Comparison of ENCODE assay signal across 8 cellular contexts in genomic region chr5:77086611-77087483, GRCh38. TPM values are rescaled to one million over a fixed set of nuclear protein-coding genes. Genes with fewer than 3 reads are reported as not detected.
DNase-seq lines count a peak whose midpoint lies in the region; ATAC-seq, FAIRE-seq and TF ChIP-seq lines count a peak whose summit lies in the region.

ZBED3 (minus strand) TSS chr5:77087285; CDS start chr5:77077878, 9,407 bp downstream.

- H3K27ac Mint-ChIP-seq in activated naive CD4-positive, alpha-beta T cell treated with anti-CD3 and anti-CD28 coated beads, Interleukin-2, amount 10 ng/mL, durations not matched to agents 7 days and 5 days: peak within 1 kb of the TSS; percentile 20

- H3K4me1 ChIP-seq in SJCRH30 (no peaks in the 10 kb centered on the region), neuron (ENCODE audit: insufficient read depth, low read length) (peaks cover 15% of the 10 kb centered on the region), thoracic aorta (ENCODE audit: control insufficient read depth in 1 of 2, low read depth in 2 of 2) (peaks cover 11 to 12% of the 10 kb centered on the region in 2 donors)

- TF ChIP-seq CTCF in LNCaP clone FGC (IDR thresholded peaks at IDR 0.05; ENCODE audit: control insufficient read depth, extremely low read depth, insufficient read depth) (peak; percentile 23), thoracic aorta (IDR thresholded peaks at IDR 0.05) (peak; percentile 14)

- peaks cover 16% of the 10 kb centered on the region for H3K27me3 Mint-ChIP-seq in activated naive CD4-positive, alpha-beta T cell treated with anti-CD3 and anti-CD28 coated beads, Interleukin-2, amount 10 ng/mL, durations not matched to agents 7 days and 5 days

- peaks cover 3% of the 10 kb centered on the region; the same call in 1 of the 2 replicates for H3K36me3 ChIP-seq in SJCRH30
- H3K36me3 ChIP-seq in neuron (ENCODE audit: insufficient read depth, low read length): peaks cover 8% of the 10 kb centered on the region
- H3K36me3 ChIP-seq in thoracic aorta: peaks cover 5% of the 10 kb centered on the region

- no peaks in the 10 kb centered on the region for H3K9me3 Mint-ChIP-seq in activated naive CD4-positive, alpha-beta T cell treated with anti-CD3 and anti-CD28 coated beads, Interleukin-2, amount 10 ng/mL, durations not matched to agents 7 days and 5 days

- H3K36me3 Mint-ChIP-seq in activated naive CD4-positive, alpha-beta T cell treated with anti-CD3 and anti-CD28 coated beads, Interleukin-2, amount 10 ng/mL, durations not matched to agents 7 days and 5 days: no peaks in the 10 kb centered on the region

- H3K4me3 ChIP-seq in LNCaP clone FGC (ENCODE audit: low read depth, low read length) (peak within 1 kb of the TSS; percentile 67), SJCRH30 (peak within 1 kb of the TSS; percentile 80), neuron (ENCODE audit: low read length) (peak within 1 kb of the TSS; percentile 79), thoracic aorta (peak within 1 kb of the TSS; percentile 93)

- peaks cover 13% of the 10 kb centered on the region for H3K4me1 Mint-ChIP-seq in activated naive CD4-positive, alpha-beta T cell treated with anti-CD3 and anti-CD28 coated beads, Interleukin-2, amount 10 ng/mL, durations not matched to agents 7 days and 5 days

- CTCF ChIA-PET in activated naive CD4-positive, alpha-beta T cell treated with anti-CD3 and anti-CD28 coated beads, Interleukin-2, amount 10 ng/mL, durations not matched to agents 7 days and 5 days (lab: Charles Lee): interaction anchor here (2.9 kb wide), 1 partner anchor 9 kb away, joined by 23 read pairs; no protein-coding TSS in a partner anchor

- ATAC-seq in GM21619 (IDR thresholded peaks at IDR 0.05; ENCODE audit: unreplicated experiment): peak; percentile 58
- ATAC-seq in thoracic aorta (ENCODE audit: insufficient number of reproducible peaks, low FRiP score, low read depth): peak; percentile 64

- H3K4me3 Mint-ChIP-seq in activated naive CD4-positive, alpha-beta T cell treated with anti-CD3 and anti-CD28 coated beads, Interleukin-2, amount 10 ng/mL, durations not matched to agents 7 days and 5 days: peak within 1 kb of the TSS; percentile 84

- H3K27ac ChIP-seq in SJCRH30 (peak within 1 kb of the TSS; percentile 90), thoracic aorta (peak within 1 kb of the TSS; percentile 90 to 91)

- DNase-seq in DMS153 treated with DMSO at 0.1 percent for 48 hours (lab: John Stamatoyannopoulos, UW; ENCODE audit: unreplicated experiment) (peak; percentile 39), LNCaP clone FGC (ENCODE audit: low read depth) (peak; percentile 81), SJCRH30 (peak; percentile 79 to 90), frontal cortex (ENCODE audit: low spot score in 2 of 2) (peak; percentile 68 to 78), thoracic aorta (ENCODE audit: low spot score) (peak; percentile 15)
- DNase-seq in activated naive CD4-positive, alpha-beta T cell treated with anti-CD3 and anti-CD28 coated beads, Interleukin-2, amount 10 ng/mL, durations not matched to agents 7 days and 5 days: peak; percentile 69

- H2AFZ ChIP-seq in neuron (ENCODE audit: low read depth, low read length): peak within 1 kb of the TSS; percentile 74

- FAIRE-seq in frontal cortex (lab: Jason Lieb, UNC): no peak

- H3K27me3 ChIP-seq in SJCRH30: no peaks in the 10 kb centered on the region
- H3K27me3 ChIP-seq in neuron (ENCODE audit: insufficient read depth, low read length): no peaks in the 10 kb centered on the region
- no peaks in the 10 kb centered on the region for H3K27me3 ChIP-seq in thoracic aorta (replicated peaks; ENCODE audit: insufficient read depth)

- no peaks in the 10 kb centered on the region for H3K9me3 ChIP-seq in SJCRH30 (replicated peaks)
- H3K9me3 ChIP-seq in neuron (ENCODE audit: low read length): peaks cover 7% of the 10 kb centered on the region
- no peaks in the 10 kb centered on the region for H3K9me3 ChIP-seq in thoracic aorta

RNA-seq across cellular contexts. Expression of gene ZBED3, which starts in this region (rescaled TPM):
- 2.8 and 3.8 TPM in 2 replicates for total RNA-seq in SJCRH30 (2014; rRNA removed; shearing (Covaris generic))
- total RNA-seq in frontal cortex: 1.6 TPM
- total RNA-seq in thoracic aorta: 1 to 10 TPM; 4.4 to 6.2 TPM

Comparison
In these comparisons a context has a peak if more than half of its experiments do, and no peak if none do; other contexts are left out.
1. Peak in every context shown above with its lines: DNase-seq, ATAC-seq, H3K4me3 ChIP-seq and H3K27ac ChIP-seq.
2. DNase-seq: peak in every context shown above with its lines; median percentile 84 in SJCRH30; 81 in LNCaP clone FGC; 73 in frontal cortex; 69 in activated naive CD4-positive, alpha-beta T cell treated with anti-CD3 and anti-CD28 coated beads, Interleukin-2, amount 10 ng/mL, durations not matched to agents 7 days and 5 days; 39 in DMS153 treated with DMSO at 0.1 percent for 48 hours; 15 in thoracic aorta.